In the genomic region with DNA sequence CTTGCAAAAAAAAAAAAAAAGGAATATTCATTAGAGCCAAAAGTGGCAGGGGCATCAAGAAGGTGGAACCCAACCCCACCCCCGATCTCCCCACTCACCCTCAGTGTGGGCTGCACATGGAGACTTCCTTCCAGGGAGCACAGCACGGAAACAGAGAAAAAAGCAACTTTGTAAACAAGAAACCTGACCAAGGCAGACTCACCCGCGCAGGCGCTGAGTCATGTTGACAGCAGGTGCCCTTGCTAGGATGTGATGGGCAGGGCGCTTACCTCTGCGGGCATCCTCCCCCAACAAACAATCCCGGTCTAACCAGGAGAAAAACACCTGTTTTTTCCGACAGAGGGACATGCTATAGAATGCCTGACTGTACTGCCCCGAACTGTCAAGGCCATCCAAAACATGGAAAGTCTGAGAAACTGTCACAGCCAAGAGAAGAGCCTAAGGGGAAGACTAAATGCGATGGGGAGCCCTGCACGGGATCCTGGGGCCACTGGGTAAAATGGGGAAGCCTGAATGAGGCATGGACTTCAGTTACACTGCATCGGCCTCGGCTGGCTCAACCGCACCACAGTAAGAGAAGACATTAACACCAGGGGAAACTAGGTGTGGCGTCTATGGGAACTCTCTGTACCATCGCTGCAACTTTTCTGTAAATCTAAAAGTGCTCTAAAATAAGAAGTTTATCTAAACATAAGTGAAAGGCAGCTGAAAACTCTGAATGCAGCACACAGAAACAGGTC, we compare ENCODE assay signal across 10 cellular contexts.
DNase-seq lines count a peak whose midpoint lies in the region; TF ChIP-seq lines count a peak whose summit lies in the region.
"Had no signal": no experiment of that assay in that cellular context is flagged by ENCODE, and none has a peak within 500 bp of the region (broad histone marks: within the 10 kb centered on the region; RNA-seq: fewer than 3 reads in every experiment).

No MANE protein-coding gene starts in this region.

- no peak overlapping the region for H3K4me3 ChIP-seq in HUES48 (ENCODE audit: low read depth, low read length)

- in situ Hi-C loops in GM13976 (cut with MboI; ENCODE audit: low sequenced_read_pairs, unreplicated experiment): no loop called here

- H3K36me3 ChIP-seq in HUES48 (ENCODE audit: control insufficient read depth, insufficient read depth, low read length): no peaks in the 10 kb centered on the region

- peak overlapping the region; percentile 47 for H3K27ac ChIP-seq in HUES48 (ENCODE audit: low read depth, low read length)

- TF ChIP-seq CTCF in GM13976 (IDR thresholded peaks at IDR 0.05; ENCODE audit: borderline replicate concordance, control extremely low read depth, extremely low read depth, insufficient read depth, missing control alignments): no peak

- peaks cover 7% of the 10 kb centered on the region; the same call in 1 of the 2 replicates for H3K4me1 ChIP-seq in HUES48 (ENCODE audit: control insufficient read depth, insufficient read depth, low read length)

- H3K27me3 ChIP-seq in HUES48 (ENCODE audit: control insufficient read depth, insufficient read depth, low read length): peaks cover 19% of the 10 kb centered on the region

- H3K9ac ChIP-seq in HUES48 (ENCODE audit: low read depth, low read length): no peak overlapping the region

- no peaks in the 10 kb centered on the region for H3K9me3 ChIP-seq in HUES48 (ENCODE audit: control insufficient read depth, insufficient read depth, low read length)

- DNase-seq in NCI-H748 (lab: John Stamatoyannopoulos, UW; ENCODE audit: unreplicated experiment): peak; percentile 62
- DNase-seq in NCI-H748 treated with DMSO at 0.1 percent for 48 hours (lab: John Stamatoyannopoulos, UW): no peak
- peak; percentile 51 for DNase-seq in SW480 (ENCODE audit: low spot score)
- peak; percentile 41 for DNase-seq in left kidney (ENCODE audit: low read depth, low spot score)
- no peak for DNase-seq in GM13976 (ENCODE audit: low spot score)
- no peak for DNase-seq in NCI-H82 (lab: John Stamatoyannopoulos, UW)
- DNase-seq in GDM1 (lab: John Stamatoyannopoulos, UW): no peak
- DNase-seq: H9, NCI-H1048 had no signal

Comparison
In these comparisons a context has a peak if more than half of its experiments do, and no peak if none do; other contexts are left out.
1. DNase-seq: peak in NCI-H748 (single experiment), SW480 (single experiment) and left kidney (single experiment); none in NCI-H748 treated with DMSO at 0.1 percent for 48 hours (single experiment), GM13976 (single experiment), NCI-H82 (single experiment) and GDM1 (single experiment).